ENCODE assay signal across 12 cellular contexts in the genomic region with DNA sequence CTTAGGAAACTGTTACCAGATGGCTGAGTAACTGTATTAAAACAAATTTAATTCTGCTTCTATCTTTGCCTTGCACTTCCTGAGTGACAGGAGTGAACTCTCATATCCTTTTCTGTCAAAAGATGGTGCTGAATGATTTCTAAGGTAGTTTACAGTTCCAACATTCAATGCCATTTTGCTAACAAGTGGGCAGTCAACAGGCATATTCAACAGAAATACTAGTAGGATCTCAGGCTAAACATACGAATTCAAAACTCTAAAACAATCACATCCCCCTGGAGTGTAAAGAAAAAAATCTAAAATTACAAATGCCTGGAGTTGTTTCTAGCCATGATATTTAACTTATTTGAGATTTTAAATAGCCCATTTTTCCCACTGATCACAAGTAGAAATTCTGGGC. TPM values are rescaled to one million over a fixed set of nuclear protein-coding genes. Genes with fewer than 3 reads are reported as not detected.
DNase-seq lines count a peak whose midpoint lies in the region; ATAC-seq and FAIRE-seq lines count a peak whose summit lies in the region.
"Had no signal": no experiment of that assay in that cellular context is flagged by ENCODE, and none has a peak within 500 bp of the region (broad histone marks: within the 10 kb centered on the region; RNA-seq: fewer than 3 reads in every experiment).

No MANE protein-coding gene starts in this region.

- no peaks in the 10 kb centered on the region for H3K27me3 Mint-ChIP-seq in activated T-cell treated with anti-CD3 and anti-CD28 coated beads, Interleukin-2, amount 50 U/mL, for 24 hours
- H3K27me3 Mint-ChIP-seq in T-cell: no peaks in the 10 kb centered on the region
- no peaks in the 10 kb centered on the region for H3K27me3 Mint-ChIP-seq in effector memory CD8-positive, alpha-beta T cell
- no peaks in the 10 kb centered on the region for H3K27me3 Mint-ChIP-seq in stimulated activated naive B cell treated with anti-CD40 and anti-IgM and Interleukin-4, amounts not matched to agents 10 μg/mL and 1 μg/mL and 100 μg/mL, for 72 hours

- H3K9me3 Mint-ChIP-seq in activated T-cell treated with anti-CD3 and anti-CD28 coated beads, Interleukin-2, amount 50 U/mL, for 24 hours: no peaks in the 10 kb centered on the region
- no peaks in the 10 kb centered on the region for H3K9me3 Mint-ChIP-seq in T-cell
- H3K9me3 Mint-ChIP-seq in effector memory CD8-positive, alpha-beta T cell: no peaks in the 10 kb centered on the region
- H3K9me3 Mint-ChIP-seq in stimulated activated naive B cell treated with anti-CD40 and anti-IgM and Interleukin-4, amounts not matched to agents 10 μg/mL and 1 μg/mL and 100 μg/mL, for 72 hours: no peaks in the 10 kb centered on the region

- FAIRE-seq in frontal cortex (lab: Jason Lieb, UNC): no peak
- FAIRE-seq: D721Med had no signal

- no peak for DNase-seq in activated T-cell treated with anti-CD3 and anti-CD28 coated beads, Interleukin-2, amount 50 U/mL, for 24 hours
- DNase-seq in activated T-cell treated with anti-CD3 and anti-CD28 coated beads for 4 hours (no peak), T-cell (no peak), NOMO-1 treated with dmso at 0.1 percent for 144 hours (lab: John Stamatoyannopoulos, UW; ENCODE audit: unreplicated experiment) (no peak), frontal cortex (ENCODE audit: low spot score in 2 of 2) (no peak)
- no peak for DNase-seq in effector memory CD8-positive, alpha-beta T cell
- DNase-seq in stimulated activated naive B cell treated with anti-CD40 and anti-IgM and Interleukin-4, amounts not matched to agents 10 μg/mL and 1 μg/mL and 100 μg/mL, for 72 hours: no peak
- no peak for DNase-seq in effector CD8-positive, alpha-beta T cell (lab: John Stamatoyannopoulos, UW)
- DNase-seq: gastrocnemius medialis, substantia nigra had no signal

- POLR2A ChIA-PET in T-cell (lab: Charles Lee): no interaction called here

- CTCF ChIA-PET in T-cell (lab: Charles Lee): interaction anchor here in 1 of 2 donors (1.0 kb wide), 1 partner anchor 123 kb away, joined by 3 read pairs; no protein-coding TSS in a partner anchor

- no peak overlapping the region for H3K4me3 Mint-ChIP-seq in activated T-cell treated with anti-CD3 and anti-CD28 coated beads, Interleukin-2, amount 50 U/mL, for 24 hours
- H3K4me3 Mint-ChIP-seq in T-cell: no peak overlapping the region
- no peak overlapping the region for H3K4me3 Mint-ChIP-seq in effector memory CD8-positive, alpha-beta T cell
- peak overlapping the region in 1 of 2 donors; percentile 45 for H3K4me3 Mint-ChIP-seq in stimulated activated naive B cell treated with anti-CD40 and anti-IgM and Interleukin-4, amounts not matched to agents 10 μg/mL and 1 μg/mL and 100 μg/mL, for 72 hours

- ATAC-seq in T-cell (replicated peaks in 1 of 4): no peak
- no peak for ATAC-seq in effector memory CD8-positive, alpha-beta T cell (replicated peaks)
- ATAC-seq in stimulated activated naive B cell treated with anti-CD40 and anti-IgM and Interleukin-4, amounts not matched to agents 10 μg/mL and 1 μg/mL and 100 μg/mL, for 72 hours (replicated peaks): no peak
- ATAC-seq: gastrocnemius medialis had no signal

- peaks cover 59% of the 10 kb centered on the region for H3K4me1 Mint-ChIP-seq in activated T-cell treated with anti-CD3 and anti-CD28 coated beads, Interleukin-2, amount 50 U/mL, for 24 hours (ENCODE audit: low read depth)
- peaks cover 46 to 54% (median 50%) of the 10 kb centered on the region in 3 donors for H3K4me1 Mint-ChIP-seq in T-cell
- peaks cover 33 to 39% of the 10 kb centered on the region in 2 donors for H3K4me1 Mint-ChIP-seq in effector memory CD8-positive, alpha-beta T cell (ENCODE audit: low read depth in 2 of 2)
- peaks cover 31 to 54% of the 10 kb centered on the region in 2 donors for H3K4me1 Mint-ChIP-seq in stimulated activated naive B cell treated with anti-CD40 and anti-IgM and Interleukin-4, amounts not matched to agents 10 μg/mL and 1 μg/mL and 100 μg/mL, for 72 hours

- peaks cover 79% of the 10 kb centered on the region for H3K36me3 Mint-ChIP-seq in activated T-cell treated with anti-CD3 and anti-CD28 coated beads, Interleukin-2, amount 50 U/mL, for 24 hours (ENCODE audit: low read depth)
- H3K36me3 Mint-ChIP-seq in T-cell: peaks cover 59% of the 10 kb centered on the region
- peaks cover 75% of the 10 kb centered on the region for H3K36me3 Mint-ChIP-seq in effector memory CD8-positive, alpha-beta T cell (ENCODE audit: insufficient read depth)
- peaks cover 47 to 54% of the 10 kb centered on the region in 2 donors for H3K36me3 Mint-ChIP-seq in stimulated activated naive B cell treated with anti-CD40 and anti-IgM and Interleukin-4, amounts not matched to agents 10 μg/mL and 1 μg/mL and 100 μg/mL, for 72 hours

- H3K27ac Mint-ChIP-seq in activated T-cell treated with anti-CD3 and anti-CD28 coated beads, Interleukin-2, amount 50 U/mL, for 24 hours: peak overlapping the region; percentile 42
- H3K27ac Mint-ChIP-seq in T-cell: peak overlapping the region; percentile 45 to 78
- H3K27ac Mint-ChIP-seq in effector memory CD8-positive, alpha-beta T cell: peak overlapping the region; percentile 66 to 100
- H3K27ac Mint-ChIP-seq in stimulated activated naive B cell treated with anti-CD40 and anti-IgM and Interleukin-4, amounts not matched to agents 10 μg/mL and 1 μg/mL and 100 μg/mL, for 72 hours: peak overlapping the region; percentile 77

RNA-seq across cellular contexts. Expression of a gene that starts 6.7 kb away (rescaled TPM):
- total RNA-seq in T-cell: 100 to 1,000 TPM; 110 to 173 (median 134) TPM
- 0.82 TPM for total RNA-seq in frontal cortex
- total RNA-seq: smooth muscle cell had no signal

RNA-seq across cellular contexts. Expression of a gene that starts 7.2 kb away (rescaled TPM):
- total RNA-seq in T-cell (100 to 1,000 TPM; 117 to 163 (median 147) TPM), frontal cortex (3.7 TPM)

RNA-seq across cellular contexts. Expression of a gene that starts 16.8 kb away (rescaled TPM):
- total RNA-seq in T-cell (100 to 1,000 TPM; 131 to 171 (median 150) TPM), frontal cortex (3.3 TPM)

RNA-seq across cellular contexts. Expression of a gene that starts 22.1 kb away (rescaled TPM):
- total RNA-seq in T-cell: 100 to 1,000 TPM; 116 to 147 (median 140) TPM
- 2.4 TPM for total RNA-seq in frontal cortex

RNA-seq across cellular contexts. Expression of a gene that starts 43.9 kb away (rescaled TPM):
- 1 to 10 TPM; 3.3 to 8.2 (median 3.9) TPM for total RNA-seq in T-cell
- not detected for total RNA-seq in frontal cortex

Comparison
In these comparisons a context has a peak if more than half of its experiments do, and no peak if none do; other contexts are left out.
1. RNA of a gene that starts 6.7 kb away (total RNA-seq): 110 to 173 TPM in T-cell; 0.82 TPM in frontal cortex (single experiment); every median in the first group is over 10 times any median in the second.
2. RNA of a gene that starts 7.2 kb away (total RNA-seq): 117 to 163 TPM in T-cell; 3.7 TPM in frontal cortex (single experiment); every median in the first group is over 10 times any median in the second.
3. RNA of a gene that starts 16.8 kb away (total RNA-seq): 131 to 171 TPM in T-cell; 3.3 TPM in frontal cortex (single experiment); every median in the first group is over 10 times any median in the second.
4. Peak in every context shown above with its lines, with median percentiles within 50 percentile points of each other: H3K27ac Mint-ChIP-seq.